In the genomic region with DNA sequence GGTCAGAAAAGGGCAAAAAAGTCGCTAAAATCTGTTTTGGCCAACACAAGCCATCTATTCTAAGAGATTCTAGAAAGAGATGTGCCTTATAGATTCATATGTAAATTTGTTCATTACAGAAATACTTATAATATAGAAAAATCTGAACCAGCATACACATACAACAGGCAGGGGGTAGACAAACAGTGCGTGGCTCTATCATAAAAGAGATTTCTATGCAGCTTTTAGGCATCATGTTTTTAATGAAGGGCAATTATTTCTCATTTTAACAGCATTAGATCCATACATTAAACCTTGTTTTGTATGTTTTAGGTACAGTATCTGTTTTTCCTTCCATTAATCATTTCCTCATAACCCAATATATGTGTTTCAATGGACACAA, we compare ENCODE assay signal across 7 cellular contexts. TPM values are rescaled to one million over a fixed set of nuclear protein-coding genes. Genes with fewer than 3 reads are reported as not detected.
A peak's percentile ranks its signal among the peaks of the same experiment; 100 is the strongest.
DNase-seq lines count a peak whose midpoint lies in the region; ATAC-seq and TF ChIP-seq lines count a peak whose summit lies in the region.

No MANE protein-coding gene starts in this region.

- TF ChIP-seq CTCF in HFF-Myc (IDR thresholded peaks at IDR 0.05; ENCODE audit: low read depth, low read length, missing control alignments), result no peak
- no peak for TF ChIP-seq CTCF in hepatocyte (IDR thresholded peaks at IDR 0.05; ENCODE audit: poor library complexity)

- H3K27ac Mint-ChIP-seq in activated CD4-positive, alpha-beta memory T cell treated with anti-CD3 and anti-CD28 coated beads for 36 hours, result peak overlapping the region; percentile 93
- H3K27ac Mint-ChIP-seq in stimulated activated memory B cell treated with anti-CD40 and anti-IgM and Interleukin-4, amounts not matched to agents 10 μg/mL and 1 μg/mL and 100 μg/mL, for 72 hours, result peak overlapping the region; percentile 98

- no peaks in the 10 kb centered on the region for H3K36me3 ChIP-seq in hepatocyte (replicated peaks; ENCODE audit: insufficient read depth, low read depth)

- WGBS in hepatocyte (ENCODE audit: low lambda C conversion rate, missing lambda C conversion rate), result 87% methylated on average over 2 of the region's 2 CpGs

- H3K27me3 Mint-ChIP-seq in activated CD4-positive, alpha-beta memory T cell treated with anti-CD3 and anti-CD28 coated beads for 36 hours, result no peaks in the 10 kb centered on the region
- H3K27me3 Mint-ChIP-seq in stimulated activated memory B cell treated with anti-CD40 and anti-IgM and Interleukin-4, amounts not matched to agents 10 μg/mL and 1 μg/mL and 100 μg/mL, for 72 hours, result no peaks in the 10 kb centered on the region

- H3K4me1 Mint-ChIP-seq in activated CD4-positive, alpha-beta memory T cell treated with anti-CD3 and anti-CD28 coated beads for 36 hours (ENCODE audit: low read depth), result peaks cover 53% of the 10 kb centered on the region
- peaks cover 51% of the 10 kb centered on the region for H3K4me1 Mint-ChIP-seq in stimulated activated memory B cell treated with anti-CD40 and anti-IgM and Interleukin-4, amounts not matched to agents 10 μg/mL and 1 μg/mL and 100 μg/mL, for 72 hours

- POLR2A ChIA-PET in activated CD4-positive, alpha-beta memory T cell treated with anti-CD3 and anti-CD28 coated beads for 36 hours (lab: Charles Lee), result interaction anchor here (1.5 kb wide), 1 partner anchor 33 kb away, joined by 5 read pairs; no protein-coding TSS in a partner anchor

- ATAC-seq in stimulated activated memory B cell treated with anti-CD40 and anti-IgM and Interleukin-4, amounts not matched to agents 10 μg/mL and 1 μg/mL and 100 μg/mL, for 72 hours, result no peak
- no peak for ATAC-seq in HG02588 (IDR thresholded peaks at IDR 0.05; ENCODE audit: unreplicated experiment)
- no peak for ATAC-seq in HG03460 (IDR thresholded peaks at IDR 0.05; ENCODE audit: unreplicated experiment)

- H3K9me2 ChIP-seq in hepatocyte (replicated peaks; ENCODE audit: insufficient read depth), result no peaks in the 10 kb centered on the region

- H3K27me3 ChIP-seq in hepatocyte, result no peaks in the 10 kb centered on the region

- CTCF ChIA-PET in activated CD4-positive, alpha-beta memory T cell treated with anti-CD3 and anti-CD28 coated beads for 36 hours (lab: Charles Lee), result no interaction called here

- peak overlapping the region; percentile 16 for H2AFZ ChIP-seq in hepatocyte

- no peaks in the 10 kb centered on the region for H4K20me1 ChIP-seq in hepatocyte (ENCODE audit: insufficient read depth, poor library complexity, severe bottlenecking)

- no peaks in the 10 kb centered on the region for H3K9me3 ChIP-seq in hepatocyte (ENCODE audit: low read depth)

- no peaks in the 10 kb centered on the region for H3K9me3 Mint-ChIP-seq in activated CD4-positive, alpha-beta memory T cell treated with anti-CD3 and anti-CD28 coated beads for 36 hours
- no peaks in the 10 kb centered on the region for H3K9me3 Mint-ChIP-seq in stimulated activated memory B cell treated with anti-CD40 and anti-IgM and Interleukin-4, amounts not matched to agents 10 μg/mL and 1 μg/mL and 100 μg/mL, for 72 hours

- H3K4me3 Mint-ChIP-seq in activated CD4-positive, alpha-beta memory T cell treated with anti-CD3 and anti-CD28 coated beads for 36 hours, result peak overlapping the region; percentile 90
- peak overlapping the region; percentile 89 for H3K4me3 Mint-ChIP-seq in stimulated activated memory B cell treated with anti-CD40 and anti-IgM and Interleukin-4, amounts not matched to agents 10 μg/mL and 1 μg/mL and 100 μg/mL, for 72 hours

- peaks cover 21% of the 10 kb centered on the region for H3K36me3 Mint-ChIP-seq in activated CD4-positive, alpha-beta memory T cell treated with anti-CD3 and anti-CD28 coated beads for 36 hours
- H3K36me3 Mint-ChIP-seq in stimulated activated memory B cell treated with anti-CD40 and anti-IgM and Interleukin-4, amounts not matched to agents 10 μg/mL and 1 μg/mL and 100 μg/mL, for 72 hours, result peaks cover 32% of the 10 kb centered on the region

- intact Hi-C loops in activated CD4-positive, alpha-beta memory T cell treated with anti-CD3 and anti-CD28 coated beads for 36 hours (cut with micrococcal nuclease), result loop anchor here (1.0 to 10.0 kb wide), 7 partner anchors 20 to 266 kb away; partner anchors contain the start of genes BTN3A1 and BTN3A2

- H3K27ac ChIP-seq in hepatocyte, result peak overlapping the region; percentile 71

- H3K4me2 ChIP-seq in hepatocyte, result peak overlapping the region; percentile 71

- DNase-seq in HFF-Myc (ENCODE audit: extremely low read depth, low read depth) (no peak), hepatocyte (ENCODE audit: low spot score) (no peak), amygdala (lab: John Stamatoyannopoulos, UW) (no peak)
- no peak for DNase-seq in activated CD4-positive, alpha-beta memory T cell treated with anti-CD3 and anti-CD28 coated beads for 36 hours

- no peaks in the 10 kb centered on the region for H3K4me1 ChIP-seq in hepatocyte (ENCODE audit: insufficient read depth)

- H3K4me3 ChIP-seq in HFF-Myc (replicated peaks; ENCODE audit: low read depth, low read length), result peak overlapping the region; percentile 54
- no peak overlapping the region for H3K4me3 ChIP-seq in hepatocyte

- H3K79me2 ChIP-seq in hepatocyte, result no peaks in the 10 kb centered on the region

RNA-seq across cellular contexts. Expression of gene BTN3A3, which starts 0.7 kb away (rescaled TPM):
- 10 to 100 TPM; 31.3 to 36.0 TPM for total RNA-seq in activated CD4-positive, alpha-beta memory T cell treated with anti-CD3 and anti-CD28 coated beads for 36 hours
- 3.8 and 7.5 TPM in 2 replicates for total RNA-seq in hepatocyte
- polyA plus RNA-seq in hepatocyte, result 3.9 and 4.3 TPM in 2 replicates

RNA-seq across cellular contexts. Expression of gene BTN2A1, which starts 16.8 kb away (rescaled TPM):
- total RNA-seq in activated CD4-positive, alpha-beta memory T cell treated with anti-CD3 and anti-CD28 coated beads for 36 hours, result 10 to 100 TPM; 17.6 to 19.6 TPM
- 20.0 and 21.4 TPM in 2 replicates for total RNA-seq in hepatocyte
- 14.9 and 17.9 TPM in 2 replicates for polyA plus RNA-seq in hepatocyte

RNA-seq across cellular contexts. Expression of gene BTN3A1, which starts 38.9 kb away (rescaled TPM):
- 10 to 100 TPM; 36.5 to 39.0 TPM for total RNA-seq in activated CD4-positive, alpha-beta memory T cell treated with anti-CD3 and anti-CD28 coated beads for 36 hours
- total RNA-seq in hepatocyte, result 18.4 and 20.4 TPM in 2 replicates
- polyA plus RNA-seq in hepatocyte, result 10.9 and 12.9 TPM in 2 replicates

RNA-seq across cellular contexts. Expression of gene BTN2A2, which starts 58.1 kb away (rescaled TPM):
- total RNA-seq in activated CD4-positive, alpha-beta memory T cell treated with anti-CD3 and anti-CD28 coated beads for 36 hours, result 10 to 100 TPM; 22.3 to 25.8 TPM
- 12.8 and 17.3 TPM in 2 replicates for total RNA-seq in hepatocyte
- polyA plus RNA-seq in hepatocyte, result 8.2 and 10.6 TPM in 2 replicates

RNA-seq across cellular contexts. Expression of gene BTN1A1, which starts 59.1 kb away (rescaled TPM):
- not detected for total RNA-seq in activated CD4-positive, alpha-beta memory T cell treated with anti-CD3 and anti-CD28 coated beads for 36 hours
- 0.60 and 0.84 TPM in 2 replicates for total RNA-seq in hepatocyte
- polyA plus RNA-seq in hepatocyte, result 0.15 and 0.59 TPM in 2 replicates
